In the genomic region with DNA sequence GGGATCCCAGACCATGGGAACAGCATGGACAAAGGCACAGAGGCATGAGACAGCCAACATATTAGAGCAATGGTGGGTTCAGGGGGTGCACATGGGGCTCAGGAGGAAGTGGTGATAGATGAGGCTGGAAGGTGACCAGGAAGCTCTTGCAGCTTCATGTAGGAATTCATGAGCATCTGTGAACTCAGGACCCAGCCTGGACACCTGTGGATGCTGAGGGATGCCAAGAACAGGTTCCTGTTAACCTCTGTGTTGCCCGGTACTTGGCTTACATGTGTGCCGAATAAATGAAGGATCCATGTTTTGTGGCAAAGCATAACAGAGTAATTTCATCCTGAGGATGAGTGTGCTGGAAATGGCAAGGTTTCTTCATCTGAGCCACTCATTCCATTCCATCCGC, we compare ENCODE assay signal across 23 cellular contexts.
"Had no signal": no experiment of that assay in that cellular context is flagged by ENCODE, and none has a peak within 500 bp of the region (broad histone marks: within the 10 kb centered on the region; RNA-seq: fewer than 3 reads in every experiment).

No MANE protein-coding gene starts in this region.

- H3K27me3 ChIP-seq: MG63 had no signal

- H3K36me3 ChIP-seq: MG63 had no signal

- H3K27ac ChIP-seq: RWPE1 had no signal

- H3K4me2 ChIP-seq: SK-N-SH had no signal

- H3K9me3 ChIP-seq: MG63, SK-N-SH had no signal

- H3K9ac ChIP-seq: SK-N-SH had no signal

- H3K4me3 ChIP-seq: MG63 had no signal

- DNase-seq: IMR-90, Karpas-422, KG1, MG63, NCI-H1092 treated with DMSO at 0.1 percent for 48 hours, NCI-H1436, NCI-H187, NCI-H2029, NCI-H2081 treated with DMSO at 0.1 percent for 48 hours, NCI-H2171, NCI-H226, NCI-H446, NCI-H510A, NCI-H524 treated with DMSO at 0.1 percent for 48 hours, NCI-H69, NCI-H774, PC-3, SHP77, SK-N-SH, SW 1271 had no signal

- ATAC-seq: HepG2, Panc1, PC-3 had no signal
